In genomic region chr5:54861212-54861894, GRCh38 we compare ENCODE assay signal across 1 cellular context.
TF ChIP-seq lines count a peak whose summit lies in the region.

No MANE protein-coding gene starts in this region.

TF ChIP-seq in SK-N-SH, 30 proteins besides CTCF, POLR2A, EP300 and RAD21:
- no peak for TF ChIP-seq JUND (IDR thresholded peaks at IDR 0.05)
- no peak for TF ChIP-seq SIN3A (IDR thresholded peaks at IDR 0.05; ENCODE audit: borderline replicate concordance, low read depth, low read length)
